Comparison of ENCODE assay signal across 10 cellular contexts in genomic region chr1:111202366-111202706, GRCh38. TPM values are rescaled to one million over a fixed set of nuclear protein-coding genes. Genes with fewer than 3 reads are reported as not detected.
A peak's percentile ranks its signal among the peaks of the same experiment; 100 is the strongest.
DNase-seq lines count a peak whose midpoint lies in the region; ATAC-seq, FAIRE-seq and TF ChIP-seq lines count a peak whose summit lies in the region.
"Had no signal": no experiment of that assay in that cellular context is flagged by ENCODE, and none has a peak within 500 bp of the region (broad histone marks: within the 10 kb centered on the region; RNA-seq: fewer than 3 reads in every experiment).

No MANE protein-coding gene starts in this region.

- peak overlapping the region; percentile 89 for H3K27ac ChIP-seq in DND-41 (ENCODE audit: low read length)
- H3K27ac ChIP-seq in H1 (ENCODE audit: low read depth, low read length) = no peak overlapping the region

- TF ChIP-seq CTCF in DND-41 (IDR thresholded peaks at IDR 0.05; ENCODE audit: borderline replicate concordance, extremely low read depth, low read length, poor library complexity, severe bottlenecking) (no peak), H1 (IDR thresholded peaks at IDR 0.05; ENCODE audit: control extremely low read depth in 1 of 3, insufficient read depth in 1 of 3, low read depth in 1 of 3, low read length in 3 of 3) (no peak), progenitor cell of endocrine pancreas (IDR thresholded peaks at IDR 0.05; ENCODE audit: unreplicated experiment) (no peak)

- H3K23ac ChIP-seq in H1 (ENCODE audit: insufficient read length) = no peak overlapping the region

- CTCF ChIA-PET in H1 (lab: Charles Lee; ENCODE audit: partially characterized antibody) = interaction anchor here (1.0 to 1.1 kb wide), 3 partner anchors 17 to 197 kb away, joined by 3 to 4 read pairs (median 3); no protein-coding TSS in a partner anchor

- DNase-seq in DND-41 = no peak
- peak; percentile 64 for DNase-seq in LoVo (ENCODE audit: low spot score)
- no peak for DNase-seq in H1 (ENCODE audit: low read depth in 1 of 2, low spot score in 2 of 2)
- no peak for DNase-seq in progenitor cell of endocrine pancreas (ENCODE audit: low spot score, unreplicated experiment)
- no peak for DNase-seq in NCI-H1436 (lab: John Stamatoyannopoulos, UW)
- DNase-seq in GM12891 (ENCODE audit: insufficient read length, low spot score) = no peak
- DNase-seq: heart right ventricle, NCI-H2107 had no signal

- H2BK12ac ChIP-seq in H1 (ENCODE audit: low read depth, low read length) = no peak overlapping the region; the same call in 1 of the 2 replicates

- H3K4ac ChIP-seq in H1 (replicated peaks; ENCODE audit: insufficient read length, low read depth, low read length) = no peak overlapping the region

- H3K79me2 ChIP-seq in DND-41 (ENCODE audit: insufficient read depth, low read length) (peaks cover 63% of the 10 kb centered on the region), H1 (ENCODE audit: control insufficient read depth in 1 of 2, insufficient read depth in 2 of 2, low read length in 2 of 2) (no peaks in the 10 kb centered on the region)

- H3K18ac ChIP-seq in H1 (ENCODE audit: extremely low read depth, low read length) = no peak overlapping the region

- TF ChIP-seq POLR2A in H1 (IDR thresholded peaks at IDR 0.05; ENCODE audit: control extremely low read depth in 1 of 2, low read depth in 2 of 2, low read length in 2 of 2) (no peak), GM12891 (IDR thresholded peaks at IDR 0.05; ENCODE audit: low read depth, low read length) (no peak)

- no peak overlapping the region for H2BK20ac ChIP-seq in H1 (ENCODE audit: low read length)

- no peaks in the 10 kb centered on the region for H3K27me3 ChIP-seq in DND-41 (ENCODE audit: insufficient read depth, low read length, poor library complexity)
- peaks cover 16 to 33% (median 27%) of the 10 kb centered on the region in 4 experiments for H3K27me3 ChIP-seq in H1 (replicated peaks in 1 of 4; ENCODE audit: control insufficient read depth in 3 of 4, extremely low read depth in 1 of 4, insufficient read depth in 3 of 4, low read length in 3 of 4)

- peaks cover 20% of the 10 kb centered on the region for H3K4me1 Mint-ChIP-seq in progenitor cell of endocrine pancreas (ENCODE audit: low read depth)

- H3K9me3 ChIP-seq in DND-41 (ENCODE audit: insufficient read depth, low read length, severe bottlenecking) = no peaks in the 10 kb centered on the region
- H3K9me3 ChIP-seq in H1 (ENCODE audit: insufficient read depth in 2 of 2, low read depth in 1 of 2, low read length in 1 of 2) = no peaks in the 10 kb centered on the region
- H3K9me3 ChIP-seq: heart right ventricle had no signal

- no peak for TF ChIP-seq RAD21 in H1 (IDR thresholded peaks at IDR 0.05 in 1 of 2, conservative IDR thresholded peaks at IDR 0.05 in 1 of 2; ENCODE audit: low read depth in 2 of 2, low read length in 2 of 2)

- H2AK5ac ChIP-seq in H1 (ENCODE audit: low read depth, low read length) = no peak overlapping the region

- H4K5ac ChIP-seq in H1 (ENCODE audit: insufficient read length, low read depth, low read length) = no peak overlapping the region

- peak overlapping the region; percentile 74 for H3K27ac Mint-ChIP-seq in progenitor cell of endocrine pancreas

- H2BK120ac ChIP-seq in H1 (replicated peaks; ENCODE audit: low read depth, low read length) = no peak overlapping the region

- no peak overlapping the region for H2AFZ ChIP-seq in DND-41 (ENCODE audit: low read depth, low read length)
- H2AFZ ChIP-seq in H1 (ENCODE audit: low read length) = no peak overlapping the region

- TF ChIP-seq EP300 in H1 (IDR thresholded peaks at IDR 0.05; ENCODE audit: borderline replicate concordance in 1 of 2, low read depth in 2 of 2, low read length in 2 of 2) = no peak

- FAIRE-seq in H1 (lab: Jason Lieb, UNC) (no peak), GM12891 (lab: Jason Lieb, UNC) (no peak)

- no peak overlapping the region for H3K4me3 Mint-ChIP-seq in progenitor cell of endocrine pancreas (ENCODE audit: low read depth)

- H3K56ac ChIP-seq in H1 (replicated peaks; ENCODE audit: insufficient read length, low read depth, low read length) = no peak overlapping the region

- peak overlapping the region; percentile 13; the same call in 1 of the 2 replicates for H2BK15ac ChIP-seq in H1 (ENCODE audit: low read length)

- 100% methylated on average over 1 of the region's 1 CpG; no CpG with 5 or more reads in 1 of the 2 experiments for WGBS in H1 (ENCODE audit: extremely low coverage in 1 of 2, insufficient coverage in 1 of 2, insufficient read length in 1 of 2, insufficient replicate concordance in 2 of 2, low coverage in 1 of 2, low lambda C conversion rate in 2 of 2, missing lambda C conversion rate in 1 of 2), 2 experiments

- no peaks in the 10 kb centered on the region for H3K36me3 Mint-ChIP-seq in progenitor cell of endocrine pancreas (ENCODE audit: insufficient read depth)

- H3K4me3 ChIP-seq in DND-41 (ENCODE audit: low read depth in 1 of 2, low read length in 2 of 2) = peak overlapping the region in 1 of 2 experiments; percentile 76; a peak in 2 of 4 replicates
- no peak overlapping the region for H3K4me3 ChIP-seq in H1 (ENCODE audit: extremely low read depth in 1 of 4, insufficient read depth in 2 of 4, low read depth in 3 of 4, low read length in 4 of 4)

- peaks cover 16% of the 10 kb centered on the region for H3K27me3 Mint-ChIP-seq in progenitor cell of endocrine pancreas

- H4K20me1 ChIP-seq in DND-41 (ENCODE audit: insufficient read depth, low read length) (no peaks in the 10 kb centered on the region; the same call in 1 of the 2 replicates), H1 (replicated peaks in 1 of 2; ENCODE audit: control insufficient read depth in 1 of 2, insufficient read depth in 2 of 2, low read length in 2 of 2) (no peaks in the 10 kb centered on the region)

- peaks cover 3% of the 10 kb centered on the region for H3K9me3 Mint-ChIP-seq in progenitor cell of endocrine pancreas (ENCODE audit: low read depth)

- ATAC-seq in DND-41 (ENCODE audit: insufficient read depth, low read depth) (no peak), GM18870 (IDR thresholded peaks at IDR 0.05; ENCODE audit: unreplicated experiment) (no peak), HG02885 (IDR thresholded peaks at IDR 0.05; ENCODE audit: poor library complexity, unreplicated experiment) (no peak)

- no peaks in the 10 kb centered on the region for H3K79me1 ChIP-seq in H1 (ENCODE audit: low read depth, low read length)

- H3K14ac ChIP-seq in H1 (ENCODE audit: insufficient read length) = no peak overlapping the region

- H3K36me3 ChIP-seq in DND-41 (ENCODE audit: insufficient read depth, low read length) = peaks cover 30% of the 10 kb centered on the region
- no peaks in the 10 kb centered on the region for H3K36me3 ChIP-seq in H1 (ENCODE audit: control insufficient read depth in 2 of 4, insufficient read depth in 4 of 4, low read length in 3 of 4)

- H3K4me1 ChIP-seq in DND-41 (ENCODE audit: insufficient read depth, low read length) (peaks cover 98% of the 10 kb centered on the region), H1 (replicated peaks in 1 of 4; ENCODE audit: control insufficient read depth in 3 of 4, insufficient read depth in 4 of 4, low read length in 3 of 4) (peaks cover 0 to 2% (median 1%) of the 10 kb centered on the region in 4 experiments; a peak in 2 of 7 replicates)

- H3K4me2 ChIP-seq in DND-41 (ENCODE audit: insufficient read depth, low read length) = peak overlapping the region; percentile 75
- H3K4me2 ChIP-seq in H1 (ENCODE audit: insufficient read depth in 1 of 2, low read depth in 2 of 2, low read length in 2 of 2) = no peak overlapping the region

- peak overlapping the region; percentile 53; the same call in 1 of the 2 replicates for H4K8ac ChIP-seq in H1 (ENCODE audit: extremely low read depth, insufficient read depth, low read length)

- H2BK5ac ChIP-seq in H1 (ENCODE audit: low read depth, low read length) = no peak overlapping the region; the same call in 1 of the 2 replicates

- POLR2A ChIA-PET in H1 (lab: Charles Lee; ENCODE audit: partially characterized antibody) = interaction anchor here (0.7 to 1.5 kb wide), 2 partner anchors 11 to 63 kb away, joined by 3 read pairs; partner anchors contain the start of gene DRAM2

- H4K91ac ChIP-seq in H1 (replicated peaks; ENCODE audit: insufficient read length, low read length) = no peak overlapping the region

- no peaks in the 10 kb centered on the region; the same call in 1 of the 2 replicates for H3K23me2 ChIP-seq in H1 (ENCODE audit: low read depth, low read length)

- peak overlapping the region; percentile 73 for H3K9ac ChIP-seq in DND-41 (ENCODE audit: low read depth, low read length)
- no peak overlapping the region; a peak in 1 of 7 replicates for H3K9ac ChIP-seq in H1 (replicated peaks in 1 of 4; ENCODE audit: extremely low read depth in 1 of 4, low read depth in 3 of 4, low read length in 3 of 4)

TF ChIP-seq in H1, 55 proteins besides CTCF, POLR2A, EP300 and RAD21:
- TF ChIP-seq HDAC6 (IDR thresholded peaks at IDR 0.05; ENCODE audit: low read depth, low read length) = no peak

TF ChIP-seq in GM12891, 5 proteins besides CTCF, POLR2A, EP300 and RAD21:
- TF ChIP-seq TAF1 (IDR thresholded peaks at IDR 0.05; ENCODE audit: low read depth, low read length) (no peak), POU2F2 (IDR thresholded peaks at IDR 0.05; ENCODE audit: low read depth, low read length) (no peak), SPI1 (IDR thresholded peaks at IDR 0.05; ENCODE audit: low read depth, low read length) (no peak)
TF ChIP-seq in GM12891: peak in this region for 0.

RNA-seq across cellular contexts. Expression of gene DENND2D, which starts 1.9 kb away (rescaled TPM):
- 0.57 and 0.58 TPM in 2 replicates for total RNA-seq in H1 (2021; fragmentation: NEBNext Ultra II Directional; extraction: Animal tissue kit (Norgen Biotek cat#: 25700))
- 1.4 and 1.6 TPM in 2 replicates for polyA plus RNA-seq in H1 (2011; rRNA removed)
- 1.8 TPM for polyA plus RNA-seq in H1 (2011; cell fraction: cytosol; rRNA removed)
- 2.8 TPM for polyA plus RNA-seq in H1 (2011; cell fraction: nucleus; rRNA removed)
- polyA plus RNA-seq in H1 (2012, experiment 1 of 2) = 0.84 to 2.4 TPM (median 1.3 TPM) in 4 replicates
- 1.4 TPM for polyA plus RNA-seq in H1 (2012, experiment 2 of 2)
- 0.47 TPM for polyA plus RNA-seq in H1 (2013, experiment 1 of 2)
- polyA plus RNA-seq in H1 (2013, experiment 2 of 2) = 0.48 TPM
- polyA minus RNA-seq in H1 (2011; rRNA and poly(A)+ RNA removed) = 2.6 and 3.0 TPM in 2 replicates
- polyA minus RNA-seq in H1 (2011; cell fraction: cytosol; rRNA and poly(A)+ RNA removed) = 1.5 TPM
- 4.1 TPM for polyA minus RNA-seq in H1 (2011; cell fraction: nucleus; rRNA and poly(A)+ RNA removed)
- total RNA-seq in progenitor cell of endocrine pancreas = 2.6 and 3.0 TPM in 2 replicates
- 33.0 TPM for polyA plus RNA-seq in GM12891 (2012; ENCODE audit: low read depth, missing spikeins)

RNA-seq across cellular contexts. Expression of gene CHI3L2, which starts 25.2 kb away (rescaled TPM):
- total RNA-seq in H1 (2021; fragmentation: NEBNext Ultra II Directional; extraction: Animal tissue kit (Norgen Biotek cat#: 25700)) = not detected in 2 replicates
- not detected in 2 replicates for polyA plus RNA-seq in H1 (2011; rRNA removed)
- not detected for polyA plus RNA-seq in H1 (2011; cell fraction: cytosol; rRNA removed)
- not detected for polyA plus RNA-seq in H1 (2011; cell fraction: nucleus; rRNA removed)
- not detected in 4 replicates for polyA plus RNA-seq in H1 (2012, experiment 1 of 2)
- not detected for polyA plus RNA-seq in H1 (2012, experiment 2 of 2)
- polyA plus RNA-seq in H1 (2013, experiment 1 of 2) = not detected
- polyA plus RNA-seq in H1 (2013, experiment 2 of 2) = 0.04 TPM
- not detected in 2 replicates for polyA minus RNA-seq in H1 (2011; rRNA and poly(A)+ RNA removed)
- polyA minus RNA-seq in H1 (2011; cell fraction: cytosol; rRNA and poly(A)+ RNA removed) = not detected
- polyA minus RNA-seq in H1 (2011; cell fraction: nucleus; rRNA and poly(A)+ RNA removed) = not detected
- not detected in 2 replicates for total RNA-seq in progenitor cell of endocrine pancreas
- 273 TPM for polyA plus RNA-seq in GM12891 (2012; ENCODE audit: low read depth, missing spikeins)
